1 cellular context compared by ENCODE assay signal in the genomic region with DNA sequence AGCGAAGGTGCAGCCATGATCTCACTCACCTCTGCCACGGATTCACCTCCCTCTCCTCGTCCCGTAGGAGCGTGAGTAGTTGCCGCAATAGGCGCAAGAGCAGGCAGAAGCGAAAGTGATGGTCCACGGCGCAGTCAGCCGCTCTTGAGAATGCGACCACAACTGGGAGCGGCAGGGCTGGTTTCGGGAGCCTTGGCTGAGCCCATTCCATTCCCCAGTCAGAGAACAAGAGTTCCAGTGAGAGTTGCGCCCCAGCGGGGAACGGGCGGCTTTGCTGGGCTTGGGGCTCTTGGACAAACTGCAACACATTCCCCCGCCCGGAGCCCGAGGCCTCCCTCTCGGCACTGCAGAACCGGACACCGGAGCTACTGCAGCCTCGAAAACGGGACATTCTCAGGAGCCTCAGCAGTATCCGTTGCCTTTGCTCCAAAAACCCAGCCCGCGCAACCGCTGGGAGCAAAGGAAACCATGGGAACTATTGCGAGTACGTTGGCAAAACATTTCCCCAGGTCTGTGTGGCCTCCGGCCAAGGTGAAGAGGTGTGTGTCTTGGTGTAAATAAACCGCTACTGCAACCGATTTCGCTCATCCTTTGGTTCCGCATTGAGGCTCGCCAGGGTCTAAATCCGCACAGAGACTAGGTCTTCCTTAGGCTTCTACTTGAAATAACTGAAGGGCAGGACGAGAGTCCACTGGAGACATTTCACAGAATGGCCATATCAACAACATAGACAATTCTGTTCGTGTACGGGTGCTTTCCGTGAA.
A peak's percentile ranks its signal among the peaks of the same experiment; 100 is the strongest.
TF ChIP-seq lines count a peak whose summit lies in the region.

No MANE protein-coding gene starts in this region.

TF ChIP-seq in HepG2, 621 proteins besides CTCF, POLR2A, EP300 and RAD21 (continued from another document and continues in another):
- TF ChIP-seq, protein P1, sequence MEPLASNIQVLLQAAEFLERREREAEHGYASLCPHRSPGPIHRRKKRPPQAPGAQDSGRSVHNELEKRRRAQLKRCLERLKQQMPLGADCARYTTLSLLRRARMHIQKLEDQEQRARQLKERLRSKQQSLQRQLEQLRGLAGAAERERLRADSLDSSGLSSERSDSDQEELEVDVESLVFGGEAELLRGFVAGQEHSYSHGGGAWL (CRISPR knock-in tag; IDR thresholded peaks at IDR 0.05), result no peak
- TF ChIP-seq ARID5B (CRISPR knock-in tag; IDR thresholded peaks at IDR 0.05) (peak; percentile 60), ZNF607 (CRISPR knock-in tag; IDR thresholded peaks at IDR 0.05; ENCODE audit: borderline replicate concordance) (no peak), HOXA5 (CRISPR knock-in tag; IDR thresholded peaks at IDR 0.05) (peak; percentile 72; the same call in 1 of the 2 replicates), RFX3 (CRISPR knock-in tag; IDR thresholded peaks at IDR 0.05) (peak; percentile 64), PHF5A (CRISPR knock-in tag; IDR thresholded peaks at IDR 0.05; ENCODE audit: low read depth, unreplicated experiment) (no peak), ZFY (CRISPR knock-in tag; IDR thresholded peaks at IDR 0.05) (peak; percentile 79), MTERF4 (CRISPR knock-in tag; IDR thresholded peaks at IDR 0.05) (no peak), ZNF598 (CRISPR knock-in tag; IDR thresholded peaks at IDR 0.05; ENCODE audit: borderline replicate concordance) (peak; percentile 45; the same call in 1 of the 2 replicates), AKAP8 (CRISPR knock-in tag; IDR thresholded peaks at IDR 0.05) (no peak), MED13 (CRISPR knock-in tag; IDR thresholded peaks at IDR 0.05) (no peak), ZNF576 (CRISPR knock-in tag; IDR thresholded peaks at IDR 0.05) (no peak), ZNF879 (CRISPR knock-in tag; IDR thresholded peaks at IDR 0.05) (no peak), ZNF256 (CRISPR knock-in tag; conservative IDR thresholded peaks at IDR 0.05) (0 out of 2 replicates have a peak, but pooled peaks have one; percentile 24), SNAPC2 (CRISPR knock-in tag; IDR thresholded peaks at IDR 0.05) (no peak), MIXL1 (CRISPR knock-in tag; IDR thresholded peaks at IDR 0.05) (0 out of 2 replicates have a peak, but pooled peaks have one; percentile 51), FOXK2 (IDR thresholded peaks at IDR 0.05) (peak; percentile 86)
- TF ChIP-seq, protein P2, sequence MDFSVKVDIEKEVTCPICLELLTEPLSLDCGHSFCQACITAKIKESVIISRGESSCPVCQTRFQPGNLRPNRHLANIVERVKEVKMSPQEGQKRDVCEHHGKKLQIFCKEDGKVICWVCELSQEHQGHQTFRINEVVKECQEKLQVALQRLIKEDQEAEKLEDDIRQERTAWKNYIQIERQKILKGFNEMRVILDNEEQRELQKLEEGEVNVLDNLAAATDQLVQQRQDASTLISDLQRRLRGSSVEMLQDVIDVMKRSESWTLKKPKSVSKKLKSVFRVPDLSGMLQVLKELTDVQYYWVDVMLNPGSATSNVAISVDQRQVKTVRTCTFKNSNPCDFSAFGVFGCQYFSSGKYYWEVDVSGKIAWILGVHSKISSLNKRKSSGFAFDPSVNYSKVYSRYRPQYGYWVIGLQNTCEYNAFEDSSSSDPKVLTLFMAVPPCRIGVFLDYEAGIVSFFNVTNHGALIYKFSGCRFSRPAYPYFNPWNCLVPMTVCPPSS (IDR thresholded peaks at IDR 0.05), result no peak
- TF ChIP-seq, protein P3, sequence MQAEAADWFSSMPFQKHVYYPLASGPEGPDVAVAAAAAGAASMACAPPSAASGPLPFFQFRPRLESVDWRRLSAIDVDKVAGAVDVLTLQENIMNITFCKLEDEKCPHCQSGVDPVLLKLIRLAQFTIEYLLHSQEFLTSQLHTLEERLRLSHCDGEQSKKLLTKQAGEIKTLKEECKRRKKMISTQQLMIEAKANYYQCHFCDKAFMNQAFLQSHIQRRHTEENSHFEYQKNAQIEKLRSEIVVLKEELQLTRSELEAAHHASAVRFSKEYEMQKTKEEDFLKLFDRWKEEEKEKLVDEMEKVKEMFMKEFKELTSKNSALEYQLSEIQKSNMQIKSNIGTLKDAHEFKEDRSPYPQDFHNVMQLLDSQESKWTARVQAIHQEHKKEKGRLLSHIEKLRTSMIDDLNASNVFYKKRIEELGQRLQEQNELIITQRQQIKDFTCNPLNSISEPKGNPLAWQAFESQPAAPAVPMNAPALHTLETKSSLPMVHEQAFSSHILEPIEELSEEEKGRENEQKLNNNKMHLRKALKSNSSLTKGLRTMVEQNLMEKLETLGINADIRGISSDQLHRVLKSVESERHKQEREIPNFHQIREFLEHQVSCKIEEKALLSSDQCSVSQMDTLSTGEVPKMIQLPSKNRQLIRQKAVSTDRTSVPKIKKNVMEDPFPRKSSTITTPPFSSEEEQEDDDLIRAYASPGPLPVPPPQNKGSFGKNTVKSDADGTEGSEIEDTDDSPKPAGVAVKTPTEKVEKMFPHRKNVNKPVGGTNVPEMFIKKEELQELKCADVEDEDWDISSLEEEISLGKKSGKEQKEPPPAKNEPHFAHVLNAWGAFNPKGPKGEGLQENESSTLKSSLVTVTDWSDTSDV (CRISPR knock-in tag; IDR thresholded peaks at IDR 0.05), result no peak
- TF ChIP-seq, protein P4, sequence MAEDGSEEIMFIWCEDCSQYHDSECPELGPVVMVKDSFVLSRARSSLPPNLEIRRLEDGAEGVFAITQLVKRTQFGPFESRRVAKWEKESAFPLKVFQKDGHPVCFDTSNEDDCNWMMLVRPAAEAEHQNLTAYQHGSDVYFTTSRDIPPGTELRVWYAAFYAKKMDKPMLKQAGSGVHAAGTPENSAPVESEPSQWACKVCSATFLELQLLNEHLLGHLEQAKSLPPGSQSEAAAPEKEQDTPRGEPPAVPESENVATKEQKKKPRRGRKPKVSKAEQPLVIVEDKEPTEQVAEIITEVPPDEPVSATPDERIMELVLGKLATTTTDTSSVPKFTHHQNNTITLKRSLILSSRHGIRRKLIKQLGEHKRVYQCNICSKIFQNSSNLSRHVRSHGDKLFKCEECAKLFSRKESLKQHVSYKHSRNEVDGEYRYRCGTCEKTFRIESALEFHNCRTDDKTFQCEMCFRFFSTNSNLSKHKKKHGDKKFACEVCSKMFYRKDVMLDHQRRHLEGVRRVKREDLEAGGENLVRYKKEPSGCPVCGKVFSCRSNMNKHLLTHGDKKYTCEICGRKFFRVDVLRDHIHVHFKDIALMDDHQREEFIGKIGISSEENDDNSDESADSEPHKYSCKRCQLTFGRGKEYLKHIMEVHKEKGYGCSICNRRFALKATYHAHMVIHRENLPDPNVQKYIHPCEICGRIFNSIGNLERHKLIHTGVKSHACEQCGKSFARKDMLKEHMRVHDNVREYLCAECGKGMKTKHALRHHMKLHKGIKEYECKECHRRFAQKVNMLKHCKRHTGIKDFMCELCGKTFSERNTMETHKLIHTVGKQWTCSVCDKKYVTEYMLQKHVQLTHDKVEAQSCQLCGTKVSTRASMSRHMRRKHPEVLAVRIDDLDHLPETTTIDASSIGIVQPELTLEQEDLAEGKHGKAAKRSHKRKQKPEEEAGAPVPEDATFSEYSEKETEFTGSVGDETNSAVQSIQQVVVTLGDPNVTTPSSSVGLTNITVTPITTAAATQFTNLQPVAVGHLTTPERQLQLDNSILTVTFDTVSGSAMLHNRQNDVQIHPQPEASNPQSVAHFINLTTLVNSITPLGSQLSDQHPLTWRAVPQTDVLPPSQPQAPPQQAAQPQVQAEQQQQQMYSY (CRISPR knock-in tag; IDR thresholded peaks at IDR 0.05), result no peak
- TF ChIP-seq, protein P5, sequence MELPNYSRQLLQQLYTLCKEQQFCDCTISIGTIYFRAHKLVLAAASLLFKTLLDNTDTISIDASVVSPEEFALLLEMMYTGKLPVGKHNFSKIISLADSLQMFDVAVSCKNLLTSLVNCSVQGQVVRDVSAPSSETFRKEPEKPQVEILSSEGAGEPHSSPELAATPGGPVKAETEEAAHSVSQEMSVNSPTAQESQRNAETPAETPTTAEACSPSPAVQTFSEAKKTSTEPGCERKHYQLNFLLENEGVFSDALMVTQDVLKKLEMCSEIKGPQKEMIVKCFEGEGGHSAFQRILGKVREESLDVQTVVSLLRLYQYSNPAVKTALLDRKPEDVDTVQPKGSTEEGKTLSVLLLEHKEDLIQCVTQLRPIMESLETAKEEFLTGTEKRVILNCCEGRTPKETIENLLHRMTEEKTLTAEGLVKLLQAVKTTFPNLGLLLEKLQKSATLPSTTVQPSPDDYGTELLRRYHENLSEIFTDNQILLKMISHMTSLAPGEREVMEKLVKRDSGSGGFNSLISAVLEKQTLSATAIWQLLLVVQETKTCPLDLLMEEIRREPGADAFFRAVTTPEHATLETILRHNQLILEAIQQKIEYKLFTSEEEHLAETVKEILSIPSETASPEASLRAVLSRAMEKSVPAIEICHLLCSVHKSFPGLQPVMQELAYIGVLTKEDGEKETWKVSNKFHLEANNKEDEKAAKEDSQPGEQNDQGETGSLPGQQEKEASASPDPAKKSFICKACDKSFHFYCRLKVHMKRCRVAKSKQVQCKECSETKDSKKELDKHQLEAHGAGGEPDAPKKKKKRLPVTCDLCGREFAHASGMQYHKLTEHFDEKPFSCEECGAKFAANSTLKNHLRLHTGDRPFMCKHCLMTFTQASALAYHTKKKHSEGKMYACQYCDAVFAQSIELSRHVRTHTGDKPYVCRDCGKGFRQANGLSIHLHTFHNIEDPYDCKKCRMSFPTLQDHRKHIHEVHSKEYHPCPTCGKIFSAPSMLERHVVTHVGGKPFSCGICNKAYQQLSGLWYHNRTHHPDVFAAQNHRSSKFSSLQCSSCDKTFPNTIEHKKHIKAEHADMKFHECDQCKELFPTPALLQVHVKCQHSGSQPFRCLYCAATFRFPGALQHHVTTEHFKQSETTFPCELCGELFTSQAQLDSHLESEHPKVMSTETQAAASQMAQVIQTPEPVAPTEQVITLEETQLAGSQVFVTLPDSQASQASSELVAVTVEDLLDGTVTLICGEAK (IDR thresholded peaks at IDR 0.05), result peak; percentile 39; the same call in 1 of the 2 replicates
- TF ChIP-seq, protein P5 (CRISPR knock-in tag; IDR thresholded peaks at IDR 0.05), result 0 out of 2 replicates have a peak, but pooled peaks have one; percentile 17
